21 cellular contexts compared by ENCODE assay signal in genomic region chr16:69844441-69844840, GRCh38.
"Had no signal": no experiment of that assay in that cellular context is flagged by ENCODE, and none has a peak within 500 bp of the region (broad histone marks: within the 10 kb centered on the region; RNA-seq: fewer than 3 reads in every experiment).

No MANE protein-coding gene starts in this region.

- ATAC-seq: mucosa of descending colon; naive thymus-derived CD4-positive, alpha-beta T cell; natural killer cell treated with Interleukin-12 subunit alpha and Interleukin-12 subunit beta and Interleukin-15 and Interleukin-18, amount 100 ng/mL, for 72 hours; sciatic nerve; stimulated activated effector memory CD8-positive, alpha-beta T cell treated with anti-CD3 and anti-CD28 coated beads, Interleukin-12 subunit alpha, Interleukin-12 subunit beta, amount 100 ng/mL, for 72 hours had no signal

- DNase-seq: hypothalamus; left ventricle myocardium inferior; midbrain; naive thymus-derived CD4-positive, alpha-beta T cell; ovary; stimulated activated CD4-positive, alpha-beta T cell treated with anti-CD3 and anti-CD28 coated beads, Interleukin-4, amount 100 ng/mL, for 24 hours; stimulated activated naive CD4-positive, alpha-beta T cell; uterus had no signal

- H3K27ac Mint-ChIP-seq: natural killer cell treated with Interleukin-12 subunit alpha and Interleukin-12 subunit beta and Interleukin-15 and Interleukin-18, amount 100 ng/mL, for 72 hours; progenitor cell of endocrine pancreas; stimulated activated effector memory CD8-positive, alpha-beta T cell treated with anti-CD3 and anti-CD28 coated beads, Interleukin-12 subunit alpha, Interleukin-12 subunit beta, amount 100 ng/mL, for 72 hours; stimulated activated naive CD8-positive, alpha-beta T cell treated with anti-CD3 and anti-CD28 coated beads, Interleukin-15, Interleukin-2, amounts not matched to agents 100 ng/mL and 50 ng/mL, for 24 hours; type B pancreatic cell had no signal

- H3K9me3 Mint-ChIP-seq: naive thymus-derived CD4-positive, alpha-beta T cell; natural killer cell treated with Interleukin-12 subunit alpha and Interleukin-12 subunit beta and Interleukin-15 and Interleukin-18, amount 100 ng/mL, for 72 hours; stimulated activated effector memory CD8-positive, alpha-beta T cell treated with anti-CD3 and anti-CD28 coated beads, Interleukin-12 subunit alpha, Interleukin-12 subunit beta, amount 100 ng/mL, for 72 hours; stimulated activated naive CD8-positive, alpha-beta T cell treated with anti-CD3 and anti-CD28 coated beads, Interleukin-15, Interleukin-2, amounts not matched to agents 100 ng/mL and 50 ng/mL, for 24 hours; type B pancreatic cell had no signal

- H3K27ac ChIP-seq: left ventricle myocardium inferior, ovary, right atrium auricular region, skin epidermis, suprapubic skin, thoracic aorta, tibial nerve, uterus had no signal

- H3K27me3 ChIP-seq: ovary, right atrium auricular region, suprapubic skin, tibial nerve, uterus had no signal

- H3K36me3 Mint-ChIP-seq: natural killer cell treated with Interleukin-12 subunit alpha and Interleukin-12 subunit beta and Interleukin-15 and Interleukin-18, amount 100 ng/mL, for 72 hours had no signal

- H3K27me3 Mint-ChIP-seq: naive thymus-derived CD4-positive, alpha-beta T cell; natural killer cell treated with Interleukin-12 subunit alpha and Interleukin-12 subunit beta and Interleukin-15 and Interleukin-18, amount 100 ng/mL, for 72 hours; progenitor cell of endocrine pancreas; stimulated activated naive CD8-positive, alpha-beta T cell treated with anti-CD3 and anti-CD28 coated beads, Interleukin-15, Interleukin-2, amounts not matched to agents 100 ng/mL and 50 ng/mL, for 24 hours; type B pancreatic cell had no signal

- H3K4me1 Mint-ChIP-seq: stimulated activated effector memory CD8-positive, alpha-beta T cell treated with anti-CD3 and anti-CD28 coated beads, Interleukin-12 subunit alpha, Interleukin-12 subunit beta, amount 100 ng/mL, for 72 hours had no signal

- H3K36me3 ChIP-seq: ovary, thoracic aorta, uterus had no signal

- H3K9me3 ChIP-seq: left ventricle myocardium inferior, mucosa of descending colon, ovary, right atrium auricular region, suprapubic skin, thoracic aorta, tibial nerve, uterus had no signal

- H3K4me1 ChIP-seq: uterus had no signal

- H3K4me3 ChIP-seq: left ventricle myocardium inferior, lung, mucosa of descending colon, ovary, right atrium auricular region, skin epidermis, suprapubic skin, thoracic aorta, tibial nerve, uterus had no signal

- H3K4me3 Mint-ChIP-seq: naive thymus-derived CD4-positive, alpha-beta T cell; natural killer cell treated with Interleukin-12 subunit alpha and Interleukin-12 subunit beta and Interleukin-15 and Interleukin-18, amount 100 ng/mL, for 72 hours; stimulated activated effector memory CD8-positive, alpha-beta T cell treated with anti-CD3 and anti-CD28 coated beads, Interleukin-12 subunit alpha, Interleukin-12 subunit beta, amount 100 ng/mL, for 72 hours; stimulated activated naive CD8-positive, alpha-beta T cell treated with anti-CD3 and anti-CD28 coated beads, Interleukin-15, Interleukin-2, amounts not matched to agents 100 ng/mL and 50 ng/mL, for 24 hours; type B pancreatic cell had no signal
